Comparison of ENCODE assay signal across 8 cellular contexts in genomic region chr16:17467923-17468540, GRCh38. TPM values are rescaled to one million over a fixed set of nuclear protein-coding genes. Genes with fewer than 3 reads are reported as not detected.
DNase-seq lines count a peak whose midpoint lies in the region; TF ChIP-seq lines count a peak whose summit lies in the region.

No MANE protein-coding gene starts in this region.

- peaks cover 15% of the 10 kb centered on the region for H3K27me3 Mint-ChIP-seq in endothelial cell (ENCODE audit: unreplicated experiment)

- intact Hi-C loops in tibial artery (cut with DNase I; ENCODE audit: low total_unique reads), result no loop called here

- H3K36me3 ChIP-seq in tibial artery, result no peaks in the 10 kb centered on the region

- H3K27ac Mint-ChIP-seq in endothelial cell (ENCODE audit: unreplicated experiment), result no peak overlapping the region

- H3K36me3 Mint-ChIP-seq in endothelial cell (ENCODE audit: low read depth, unreplicated experiment), result peaks cover 5% of the 10 kb centered on the region

- no peaks in the 10 kb centered on the region for H3K9me3 Mint-ChIP-seq in endothelial cell (ENCODE audit: unreplicated experiment)

- TF ChIP-seq CTCF in endothelial cell (IDR thresholded peaks at IDR 0.05; ENCODE audit: unreplicated experiment) (peak; percentile 19), tibial artery (IDR thresholded peaks at IDR 0.05) (peak; percentile 65 to 69)

- no peaks in the 10 kb centered on the region for H3K27me3 ChIP-seq in tibial artery

- peak; percentile 57 for DNase-seq in ELR (ENCODE audit: low read depth)
- peak; percentile 8 for DNase-seq in NCI-H1436 treated with DMSO at 0.1 percent for 48 hours (lab: John Stamatoyannopoulos, UW)
- peak; percentile 34 to 38 for DNase-seq in activated CD4-positive, alpha-beta T cell treated with anti-CD3 and anti-CD28 coated beads for 4 hours
- DNase-seq in endothelial cell (ENCODE audit: low spot score), result peak; percentile 75
- DNase-seq in middle frontal gyrus (ENCODE audit: extremely low spot score, low spot score), result peak; percentile 77
- peak; percentile 79 to 86 for DNase-seq in tibial artery
- DNase-seq in GM19240 (ENCODE audit: insufficient read length, low spot score), result no peak
- no peak for DNase-seq in cortex of kidney (lab: John Stamatoyannopoulos, UW)

- peak overlapping the region; percentile 69 to 85 for H3K4me3 ChIP-seq in tibial artery

- H3K4me1 Mint-ChIP-seq in endothelial cell (ENCODE audit: unreplicated experiment), result peaks cover 22% of the 10 kb centered on the region

- peak overlapping the region; percentile 37 for H3K4me3 Mint-ChIP-seq in endothelial cell (ENCODE audit: unreplicated experiment)

- H3K27ac ChIP-seq in tibial artery, result peak overlapping the region in 1 of 2 donors; percentile 100

- H3K9me3 ChIP-seq in tibial artery, result no peaks in the 10 kb centered on the region

- H3K4me1 ChIP-seq in tibial artery, result peaks cover 0 to 40% (median 33%) of the 10 kb centered on the region in 4 donors

RNA-seq across cellular contexts. Expression of gene XYLT1, which starts 2.7 kb away (rescaled TPM):
- total RNA-seq in endothelial cell (ENCODE audit: unreplicated experiment), result 11.1 TPM

Comparison
In these comparisons a context has a peak if more than half of its experiments do, and no peak if none do; other contexts are left out.
1. DNase-seq: peak in ELR (single experiment), NCI-H1436 treated with DMSO at 0.1 percent for 48 hours (single experiment), activated CD4-positive, alpha-beta T cell treated with anti-CD3 and anti-CD28 coated beads for 4 hours (2 of 2), endothelial cell (single experiment), middle frontal gyrus (single experiment) and tibial artery (2 of 2); none in GM19240 (single experiment) and cortex of kidney (single experiment).